ENCODE assay signal across 8 cellular contexts in genomic region chr3:142447308-142447851, GRCh38. TPM values are rescaled to one million over a fixed set of nuclear protein-coding genes. Genes with fewer than 3 reads are reported as not detected.
DNase-seq lines count a peak whose midpoint lies in the region; ATAC-seq and TF ChIP-seq lines count a peak whose summit lies in the region.

No MANE protein-coding gene starts in this region.

- H3K4me3 ChIP-seq in AG04449 (ENCODE audit: low read depth, low read length) (peak overlapping the region; percentile 98), OCI-LY1 (ENCODE audit: low read depth, low read length, poor library complexity, severe bottlenecking) (peak overlapping the region; percentile 91), fibroblast of mammary gland (ENCODE audit: control insufficient read depth, low read depth, low read length) (peak overlapping the region; percentile 100)

- peaks cover 21% of the 10 kb centered on the region for H3K4me1 Mint-ChIP-seq in activated T-helper 2 cell treated with anti-CD3 and anti-CD28 coated beads, Interferon-gamma antibody, Interleukin-2, Interleukin-4, amounts not matched to agents 10 μg/mL and 5 μg/mL and 100 μg/mL, durations not matched to agents 14 hours and 24 hours and 36 hours (ENCODE audit: low read depth)
- peaks cover 49 to 52% of the 10 kb centered on the region in 2 donors for H3K4me1 Mint-ChIP-seq in natural killer cell

- peak overlapping the region; percentile 96 for H3K27ac Mint-ChIP-seq in activated T-helper 2 cell treated with anti-CD3 and anti-CD28 coated beads, Interferon-gamma antibody, Interleukin-2, Interleukin-4, amounts not matched to agents 10 μg/mL and 5 μg/mL and 100 μg/mL, durations not matched to agents 14 hours and 24 hours and 36 hours
- H3K27ac Mint-ChIP-seq in natural killer cell, result peak overlapping the region; percentile 99 to 100

- peak overlapping the region; percentile 18; the same call in 1 of the 2 replicates for H2AFZ ChIP-seq in OCI-LY1 (ENCODE audit: low read length)

- peaks cover 33% of the 10 kb centered on the region for H3K36me3 ChIP-seq in OCI-LY1 (ENCODE audit: insufficient read depth, low read length)

- peak overlapping the region; percentile 76 for H3K27ac ChIP-seq in OCI-LY1 (ENCODE audit: low read depth, low read length, poor library complexity, severe bottlenecking)

- peak overlapping the region; percentile 87 for H3K9ac ChIP-seq in OCI-LY1 (ENCODE audit: low read length)

- no peaks in the 10 kb centered on the region for H4K20me1 ChIP-seq in OCI-LY1 (ENCODE audit: insufficient read depth, low read length)

- peaks cover 47% of the 10 kb centered on the region for H3K79me2 ChIP-seq in OCI-LY1 (ENCODE audit: insufficient read depth, low read length)

- peaks cover 29% of the 10 kb centered on the region for H3K4me1 ChIP-seq in OCI-LY1 (ENCODE audit: insufficient read depth, low read length, severe bottlenecking)

- peaks cover 42% of the 10 kb centered on the region for H3K36me3 Mint-ChIP-seq in activated T-helper 2 cell treated with anti-CD3 and anti-CD28 coated beads, Interferon-gamma antibody, Interleukin-2, Interleukin-4, amounts not matched to agents 10 μg/mL and 5 μg/mL and 100 μg/mL, durations not matched to agents 14 hours and 24 hours and 36 hours (ENCODE audit: low read depth)
- peaks cover 7% of the 10 kb centered on the region for H3K36me3 Mint-ChIP-seq in natural killer cell

- DNase-seq in AG04449 (ENCODE audit: low read depth, low spot score) (no peak), fibroblast of mammary gland (ENCODE audit: low read depth) (peak; percentile 42), natural killer cell (no peak), stromal cell of bone marrow (ENCODE audit: low read depth) (peak; percentile 16)
- DNase-seq in activated T-helper 2 cell treated with anti-CD3 and anti-CD28 coated beads, Interferon-gamma antibody, Interleukin-2, Interleukin-4, amounts not matched to agents 10 μg/mL and 5 μg/mL and 100 μg/mL, durations not matched to agents 14 hours and 24 hours and 36 hours (ENCODE audit: low spot score), result peak; percentile 41

- no peaks in the 10 kb centered on the region for H3K27me3 Mint-ChIP-seq in activated T-helper 2 cell treated with anti-CD3 and anti-CD28 coated beads, Interferon-gamma antibody, Interleukin-2, Interleukin-4, amounts not matched to agents 10 μg/mL and 5 μg/mL and 100 μg/mL, durations not matched to agents 14 hours and 24 hours and 36 hours (ENCODE audit: low read depth)
- no peaks in the 10 kb centered on the region for H3K27me3 Mint-ChIP-seq in natural killer cell (ENCODE audit: low read depth in 2 of 2)

- 0 out of 2 replicates have a peak, but pooled peaks cover 2% of the 10 kb centered on the region for H3K9me3 ChIP-seq in OCI-LY1 (ENCODE audit: low read length)

- no peaks in the 10 kb centered on the region for H3K9me3 Mint-ChIP-seq in activated T-helper 2 cell treated with anti-CD3 and anti-CD28 coated beads, Interferon-gamma antibody, Interleukin-2, Interleukin-4, amounts not matched to agents 10 μg/mL and 5 μg/mL and 100 μg/mL, durations not matched to agents 14 hours and 24 hours and 36 hours
- H3K9me3 Mint-ChIP-seq in natural killer cell, result no peaks in the 10 kb centered on the region

- no peak for TF ChIP-seq CTCF in AG04449 (IDR thresholded peaks at IDR 0.05; ENCODE audit: insufficient read depth, low read length, missing control alignments)
- no peak for TF ChIP-seq CTCF in OCI-LY1 (IDR thresholded peaks at IDR 0.05; ENCODE audit: low read length)
- no peak for TF ChIP-seq CTCF in fibroblast of mammary gland (conservative IDR thresholded peaks at IDR 0.05; ENCODE audit: control insufficient read depth, insufficient read depth, low read depth, low read length)
- no peak for TF ChIP-seq CTCF in natural killer cell (IDR thresholded peaks at IDR 0.05)

- no peaks in the 10 kb centered on the region for H3K9me2 ChIP-seq in OCI-LY1 (ENCODE audit: low read depth, low read length)

- H3K4me3 Mint-ChIP-seq in activated T-helper 2 cell treated with anti-CD3 and anti-CD28 coated beads, Interferon-gamma antibody, Interleukin-2, Interleukin-4, amounts not matched to agents 10 μg/mL and 5 μg/mL and 100 μg/mL, durations not matched to agents 14 hours and 24 hours and 36 hours (ENCODE audit: low read depth), result peak overlapping the region; percentile 91
- H3K4me3 Mint-ChIP-seq in natural killer cell, result peak overlapping the region; percentile 100

- intact Hi-C loops in activated T-helper 2 cell treated with anti-CD3 and anti-CD28 coated beads, Interferon-gamma antibody, Interleukin-2, Interleukin-4, amounts not matched to agents 10 μg/mL and 5 μg/mL and 100 μg/mL, durations not matched to agents 14 hours and 24 hours and 36 hours (cut with micrococcal nuclease), result loop anchor here (1.0 to 10.0 kb wide), 8 partner anchors 53 to 1525 kb away; partner anchors contain the start of genes DIPK2A, RNF7, TFDP2 and TRPC1
- intact Hi-C loops in natural killer cell (cut with micrococcal nuclease), result loop anchor here (2.0 to 5.0 kb wide), 3 partner anchors 131 to 960 kb away; partner anchors contain the start of genes ATR, RASA2 and RNF7

- H3K4me2 ChIP-seq in OCI-LY1 (ENCODE audit: low read length), result peak overlapping the region; percentile 94

- no peaks in the 10 kb centered on the region for H3K27me3 ChIP-seq in OCI-LY1 (ENCODE audit: insufficient read depth, low read length)

- POLR2A ChIA-PET in AG04449 (lab: Yijun Ruan, JAX), result no interaction called here

- CTCF ChIA-PET in AG04449 (lab: Yijun Ruan, JAX), result no interaction called here

- ATAC-seq in GM18868 (IDR thresholded peaks at IDR 0.05; ENCODE audit: unreplicated experiment) (peak; percentile 22), HG03108 (IDR thresholded peaks at IDR 0.05; ENCODE audit: unreplicated experiment) (peak; percentile 16), natural killer cell (peak; percentile 36 to 51 (median 44))

- H3F3A ChIP-seq in OCI-LY1 (ENCODE audit: insufficient read depth, low read length), result no peaks in the 10 kb centered on the region

RNA-seq across cellular contexts. Expression of gene XRN1, which starts 0.5 kb away (rescaled TPM):
- 51.4 and 55.4 TPM in 2 replicates for total RNA-seq in activated T-helper 2 cell treated with anti-CD3 and anti-CD28 coated beads, Interferon-gamma antibody, Interleukin-2, Interleukin-4, amounts not matched to agents 10 μg/mL and 5 μg/mL and 100 μg/mL, durations not matched to agents 14 hours and 24 hours and 36 hours
- 100 to 1,000 TPM; 116 to 141 (median 128) TPM for total RNA-seq in natural killer cell

Comparison
In these comparisons a context has a peak if more than half of its experiments do, and no peak if none do; other contexts are left out.
1. DNase-seq: peak in activated T-helper 2 cell treated with anti-CD3 and anti-CD28 coated beads, Interferon-gamma antibody, Interleukin-2, Interleukin-4, amounts not matched to agents 10 μg/mL and 5 μg/mL and 100 μg/mL, durations not matched to agents 14 hours and 24 hours and 36 hours (single experiment), fibroblast of mammary gland (single experiment) and stromal cell of bone marrow (single experiment); none in AG04449 (single experiment) and natural killer cell (single experiment).
2. Peak in every context shown above with its lines, with median percentiles within 50 percentile points of each other: H3K4me3 ChIP-seq and ATAC-seq.